10 cellular contexts compared by ENCODE assay signal in genomic region chr1:204971700-204972336, GRCh38.
DNase-seq lines count a peak whose midpoint lies in the region; ATAC-seq and TF ChIP-seq lines count a peak whose summit lies in the region.
"Had no signal": no experiment of that assay in that cellular context is flagged by ENCODE, and none has a peak within 500 bp of the region (broad histone marks: within the 10 kb centered on the region; RNA-seq: fewer than 3 reads in every experiment).

No MANE protein-coding gene starts in this region.

- H3K27me3 Mint-ChIP-seq in chondrocyte (ENCODE audit: low read depth) = peaks cover 30% of the 10 kb centered on the region
- H3K27me3 Mint-ChIP-seq in naive thymus-derived CD4-positive, alpha-beta T cell = peaks cover 0 to 41% (median 18%) of the 10 kb centered on the region in 5 donors

- POLR2A ChIA-PET in naive thymus-derived CD4-positive, alpha-beta T cell (lab: Charles Lee) = no interaction called here

- peaks cover 8% of the 10 kb centered on the region for H3K4me1 Mint-ChIP-seq in chondrocyte (ENCODE audit: low read depth)
- H3K4me1 Mint-ChIP-seq in naive thymus-derived CD4-positive, alpha-beta T cell = peaks cover 0 to 2% (median 0%) of the 10 kb centered on the region in 7 donors

- H3K36me3 ChIP-seq in naive thymus-derived CD4-positive, alpha-beta T cell (ENCODE audit: control insufficient read depth in 2 of 3, insufficient read depth in 3 of 3, low read length in 3 of 3) = no peaks in the 10 kb centered on the region

- CTCF ChIA-PET in naive thymus-derived CD4-positive, alpha-beta T cell (lab: Charles Lee) = interaction anchor here (1.3 kb wide), 1 partner anchor 18 kb away, joined by 3 read pairs; no protein-coding TSS in a partner anchor

- intact Hi-C loops in naive thymus-derived CD4-positive, alpha-beta T cell (cut with micrococcal nuclease) = no loop called here

- no peaks in the 10 kb centered on the region for H3K36me3 Mint-ChIP-seq in chondrocyte (ENCODE audit: low read depth)
- H3K36me3 Mint-ChIP-seq in naive thymus-derived CD4-positive, alpha-beta T cell = no peaks in the 10 kb centered on the region

- no peaks in the 10 kb centered on the region for H3K9me3 Mint-ChIP-seq in chondrocyte (ENCODE audit: low read depth)
- no peaks in the 10 kb centered on the region for H3K9me3 Mint-ChIP-seq in naive thymus-derived CD4-positive, alpha-beta T cell
- H3K9me3 Mint-ChIP-seq: activated T-cell treated with anti-CD3 and anti-CD28 coated beads, Interleukin-2, amount 50 U/mL, for 72 hours had no signal

- no peak for TF ChIP-seq CTCF in chondrocyte (IDR thresholded peaks at IDR 0.05)

- no peaks in the 10 kb centered on the region for H3K9me3 ChIP-seq in naive thymus-derived CD4-positive, alpha-beta T cell (ENCODE audit: control insufficient read depth in 2 of 3, low read length in 3 of 3)

- no peak overlapping the region for H3K27ac ChIP-seq in naive thymus-derived CD4-positive, alpha-beta T cell (ENCODE audit: low read depth, low read length)

- ATAC-seq in naive thymus-derived CD4-positive, alpha-beta T cell = peak; percentile 74
- ATAC-seq in GM18861 (IDR thresholded peaks at IDR 0.05; ENCODE audit: unreplicated experiment) = no peak
- ATAC-seq: activated T-cell treated with anti-CD3 and anti-CD28 coated beads, Interleukin-2, amount 50 U/mL, for 72 hours had no signal

- no peak overlapping the region for H3K4me3 Mint-ChIP-seq in chondrocyte (ENCODE audit: unreplicated experiment)
- no peak overlapping the region for H3K4me3 Mint-ChIP-seq in naive thymus-derived CD4-positive, alpha-beta T cell
- H3K4me3 Mint-ChIP-seq: activated T-cell treated with anti-CD3 and anti-CD28 coated beads, Interleukin-2, amount 50 U/mL, for 72 hours had no signal

- H3K27me3 ChIP-seq in naive thymus-derived CD4-positive, alpha-beta T cell (ENCODE audit: control insufficient read depth in 2 of 2, insufficient read depth in 2 of 2, low read length in 2 of 2) = no peaks in the 10 kb centered on the region

- no peaks in the 10 kb centered on the region for H3K4me1 ChIP-seq in naive thymus-derived CD4-positive, alpha-beta T cell (ENCODE audit: control insufficient read depth in 2 of 2, insufficient read depth in 2 of 2, low read length in 2 of 2)

- H3K4me3 ChIP-seq in naive thymus-derived CD4-positive, alpha-beta T cell (ENCODE audit: low read length) = no peak overlapping the region

- peak; percentile 85 for DNase-seq in ELR (ENCODE audit: low read depth)
- DNase-seq in NCI-H460 (ENCODE audit: extremely low read depth, low read depth) = peak; percentile 28
- DNase-seq in chondrocyte (ENCODE audit: low spot score) = peak; percentile 41
- DNase-seq in naive thymus-derived CD4-positive, alpha-beta T cell = no peak
- no peak for DNase-seq in activated CD4-positive, alpha-beta T cell treated with anti-CD3 and anti-CD28 coated beads for 48 hours
- DNase-seq in cerebellar cortex (ENCODE audit: low spot score) = no peak
- DNase-seq in NCI-H526 (lab: John Stamatoyannopoulos, UW) = no peak
- DNase-seq: activated T-cell treated with anti-CD3 and anti-CD28 coated beads, Interleukin-2, amount 50 U/mL, for 72 hours; Right ventricle myocardium superior had no signal

- H3K27ac Mint-ChIP-seq in chondrocyte (ENCODE audit: unreplicated experiment) = no peak overlapping the region
- H3K27ac Mint-ChIP-seq in naive thymus-derived CD4-positive, alpha-beta T cell = no peak overlapping the region
- H3K27ac Mint-ChIP-seq: activated T-cell treated with anti-CD3 and anti-CD28 coated beads, Interleukin-2, amount 50 U/mL, for 72 hours had no signal

Comparison
In these comparisons a context has a peak if more than half of its experiments do, and no peak if none do; other contexts are left out.
1. DNase-seq: peak in ELR (single experiment), NCI-H460 (single experiment) and chondrocyte (single experiment); none in naive thymus-derived CD4-positive, alpha-beta T cell (0 of 9), activated CD4-positive, alpha-beta T cell treated with anti-CD3 and anti-CD28 coated beads for 48 hours (single experiment), cerebellar cortex (single experiment) and NCI-H526 (0 of 2).